ENCODE assay signal across 8 cellular contexts in the genomic region with DNA sequence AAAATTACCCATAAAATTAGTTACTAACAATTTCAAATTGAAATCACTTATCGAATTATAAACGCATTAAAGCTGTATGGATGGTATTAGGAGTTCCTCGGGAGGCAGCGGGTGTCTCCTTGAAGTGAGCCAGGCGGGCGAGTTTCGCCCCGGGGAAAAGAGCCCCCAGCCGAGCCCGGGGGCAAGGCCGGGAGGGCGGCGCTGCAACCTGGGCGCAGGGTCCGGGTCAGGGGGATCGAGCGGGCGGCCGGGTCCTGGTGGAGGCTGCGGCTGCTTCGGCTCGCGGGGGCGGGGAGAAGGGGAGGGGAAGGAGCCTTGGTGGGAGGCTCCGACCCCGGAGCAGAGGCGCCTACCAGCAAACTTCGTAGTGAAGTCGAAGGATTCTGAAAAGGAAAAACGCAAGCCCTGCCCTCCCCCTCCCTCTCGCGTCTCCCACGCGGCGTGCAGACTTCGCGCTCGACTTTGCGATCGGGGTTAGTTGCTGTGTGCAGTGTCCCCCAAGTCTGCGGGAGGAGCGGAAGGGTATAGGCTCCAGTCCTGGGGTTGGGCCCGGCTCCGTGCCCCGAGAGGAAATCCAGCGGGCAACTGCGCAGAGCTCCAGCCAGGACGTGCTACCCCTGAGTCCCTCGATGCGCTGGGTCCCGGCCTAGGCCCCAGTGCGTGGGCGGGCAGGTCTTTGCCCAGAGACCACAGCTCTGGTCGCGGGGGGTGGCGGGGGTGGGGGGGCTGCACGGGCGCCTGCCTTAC.
DNase-seq lines count a peak whose midpoint lies in the region; ATAC-seq and TF ChIP-seq lines count a peak whose summit lies in the region.

No MANE protein-coding gene starts in this region.

- H3K4me3 ChIP-seq in mucosa of descending colon (no peak overlapping the region), uterus (peak overlapping the region; percentile 49 to 54)

- peaks cover 12% of the 10 kb centered on the region for H3K4me1 Mint-ChIP-seq in activated naive CD8-positive, alpha-beta T cell (ENCODE audit: low read depth)
- H3K4me1 Mint-ChIP-seq in activated naive CD8-positive, alpha-beta T cell treated with anti-CD3 and anti-CD28 coated beads for 36 hours: peaks cover 10% of the 10 kb centered on the region
- peaks cover 39% of the 10 kb centered on the region for H3K4me1 Mint-ChIP-seq in dendritic cell treated with granulocyte-macrophage colony-stimulating factor and Interleukin-4, amounts not matched to agents 40 ng/mL and 50 ng/mL, for 4 days (ENCODE audit: low read depth)
- H3K4me1 Mint-ChIP-seq in effector memory CD8-positive, alpha-beta T cell (ENCODE audit: low read depth in 2 of 2): peaks cover 0 to 2% of the 10 kb centered on the region in 2 donors

- ATAC-seq in mucosa of descending colon: peak; percentile 31
- no peak for ATAC-seq in HG03432 (IDR thresholded peaks at IDR 0.05; ENCODE audit: unreplicated experiment)
- no peak for ATAC-seq in effector memory CD8-positive, alpha-beta T cell (replicated peaks)

- TF ChIP-seq POLR2A in uterus (IDR thresholded peaks at IDR 0.05): peak in 1 of 2 donors; percentile 56

- no peaks in the 10 kb centered on the region for H3K36me3 Mint-ChIP-seq in activated naive CD8-positive, alpha-beta T cell
- H3K36me3 Mint-ChIP-seq in activated naive CD8-positive, alpha-beta T cell treated with anti-CD3 and anti-CD28 coated beads for 36 hours: no peaks in the 10 kb centered on the region
- H3K36me3 Mint-ChIP-seq in dendritic cell treated with granulocyte-macrophage colony-stimulating factor and Interleukin-4, amounts not matched to agents 40 ng/mL and 50 ng/mL, for 4 days (ENCODE audit: low read depth): no peaks in the 10 kb centered on the region
- H3K36me3 Mint-ChIP-seq in effector memory CD8-positive, alpha-beta T cell (ENCODE audit: insufficient read depth): no peaks in the 10 kb centered on the region

- no peak overlapping the region for H3K27ac Mint-ChIP-seq in activated naive CD8-positive, alpha-beta T cell
- H3K27ac Mint-ChIP-seq in activated naive CD8-positive, alpha-beta T cell treated with anti-CD3 and anti-CD28 coated beads for 36 hours: no peak overlapping the region
- H3K27ac Mint-ChIP-seq in dendritic cell treated with granulocyte-macrophage colony-stimulating factor and Interleukin-4, amounts not matched to agents 40 ng/mL and 50 ng/mL, for 4 days: peak overlapping the region; percentile 22
- no peak overlapping the region for H3K27ac Mint-ChIP-seq in effector memory CD8-positive, alpha-beta T cell

- H3K27ac ChIP-seq in uterus: peak overlapping the region; percentile 94 to 99

- H3K27me3 Mint-ChIP-seq in activated naive CD8-positive, alpha-beta T cell: peaks cover 35% of the 10 kb centered on the region
- H3K27me3 Mint-ChIP-seq in activated naive CD8-positive, alpha-beta T cell treated with anti-CD3 and anti-CD28 coated beads for 36 hours: peaks cover 75% of the 10 kb centered on the region
- H3K27me3 Mint-ChIP-seq in dendritic cell treated with granulocyte-macrophage colony-stimulating factor and Interleukin-4, amounts not matched to agents 40 ng/mL and 50 ng/mL, for 4 days: peaks cover 66% of the 10 kb centered on the region
- H3K27me3 Mint-ChIP-seq in effector memory CD8-positive, alpha-beta T cell: peaks cover 47 to 56% of the 10 kb centered on the region in 2 donors

- no peak for DNase-seq in activated naive CD8-positive, alpha-beta T cell treated with anti-CD3 and anti-CD28 coated beads for 36 hours
- peak in 2 of 3 donors; percentile 34 to 51 for DNase-seq in mucosa of descending colon
- peak; percentile 81 to 84 for DNase-seq in uterus
- DNase-seq in NCI-H226: no peak
- no peak for DNase-seq in effector memory CD8-positive, alpha-beta T cell

- H3K9me3 ChIP-seq in mucosa of descending colon (no peaks in the 10 kb centered on the region), uterus (no peaks in the 10 kb centered on the region)

- no peak for TF ChIP-seq CTCF in mucosa of descending colon (IDR thresholded peaks at IDR 0.05)
- TF ChIP-seq CTCF in uterus (IDR thresholded peaks at IDR 0.05): peak in 1 of 4 experiments; percentile 1

- H3K4me3 Mint-ChIP-seq in activated naive CD8-positive, alpha-beta T cell: peak overlapping the region; percentile 76
- H3K4me3 Mint-ChIP-seq in activated naive CD8-positive, alpha-beta T cell treated with anti-CD3 and anti-CD28 coated beads for 36 hours: no peak overlapping the region
- H3K4me3 Mint-ChIP-seq in dendritic cell treated with granulocyte-macrophage colony-stimulating factor and Interleukin-4, amounts not matched to agents 40 ng/mL and 50 ng/mL, for 4 days: peak overlapping the region; percentile 75
- H3K4me3 Mint-ChIP-seq in effector memory CD8-positive, alpha-beta T cell: peak overlapping the region in 1 of 2 donors; percentile 19

- H3K4me1 ChIP-seq in mucosa of descending colon (ENCODE audit: low read depth): peaks cover 12% of the 10 kb centered on the region
- no peaks in the 10 kb centered on the region for H3K4me1 ChIP-seq in uterus

- no peaks in the 10 kb centered on the region for H3K9me3 Mint-ChIP-seq in activated naive CD8-positive, alpha-beta T cell (ENCODE audit: low read depth)
- no peaks in the 10 kb centered on the region for H3K9me3 Mint-ChIP-seq in activated naive CD8-positive, alpha-beta T cell treated with anti-CD3 and anti-CD28 coated beads for 36 hours
- H3K9me3 Mint-ChIP-seq in dendritic cell treated with granulocyte-macrophage colony-stimulating factor and Interleukin-4, amounts not matched to agents 40 ng/mL and 50 ng/mL, for 4 days: no peaks in the 10 kb centered on the region
- H3K9me3 Mint-ChIP-seq in effector memory CD8-positive, alpha-beta T cell: no peaks in the 10 kb centered on the region

- no peaks in the 10 kb centered on the region for H3K27me3 ChIP-seq in uterus

- H3K36me3 ChIP-seq in mucosa of descending colon (ENCODE audit: low read depth) (no peaks in the 10 kb centered on the region), uterus (no peaks in the 10 kb centered on the region)

- intact Hi-C loops in dendritic cell treated with granulocyte-macrophage colony-stimulating factor and Interleukin-4, amounts not matched to agents 40 ng/mL and 50 ng/mL, for 4 days (cut with micrococcal nuclease): loop anchor here (5.0 kb wide), 1 partner anchor 138 kb away; a partner anchor contains a TSS
- intact Hi-C loops in mucosa of descending colon (cut with DNase I, micrococcal nuclease): loop anchor here (5.0 to 10.0 kb wide), 4 partner anchors 117 to 1079 kb away; a partner anchor contains a TSS
- intact Hi-C loops in uterus (cut with DNase I; ENCODE audit: low total_unique reads): loop anchor here (2.0 to 5.0 kb wide), 3 partner anchors 122 to 141 kb away; a partner anchor contains a TSS

Comparison
In these comparisons a context has a peak if more than half of its experiments do, and no peak if none do; other contexts are left out.
1. DNase-seq: peak in mucosa of descending colon (2 of 3) and uterus (2 of 2); none in activated naive CD8-positive, alpha-beta T cell treated with anti-CD3 and anti-CD28 coated beads for 36 hours (single experiment), NCI-H226 (single experiment) and effector memory CD8-positive, alpha-beta T cell (0 of 3).